Comparison of ENCODE assay signal across 22 cellular contexts in genomic region chr15:95059346-95059905, GRCh38.
"Had no signal": no experiment of that assay in that cellular context is flagged by ENCODE, and none has a peak within 500 bp of the region (broad histone marks: within the 10 kb centered on the region; RNA-seq: fewer than 3 reads in every experiment).

No MANE protein-coding gene starts in this region.

- H3K27me3 ChIP-seq: left lung, ovary, right atrium auricular region, right lobe of liver, tibial nerve, upper lobe of left lung had no signal

- ATAC-seq: left colon; left lung; lower lobe of right lung; natural killer cell; right lobe of liver; stimulated activated memory B cell treated with anti-CD40 and anti-IgM and Interleukin-4, amounts not matched to agents 10 μg/mL and 1 μg/mL and 100 μg/mL, for 72 hours; stimulated activated naive CD8-positive, alpha-beta T cell treated with anti-CD3 and anti-CD28 coated beads, Interleukin-15, amount 100 ng/mL, for 72 hours had no signal

- H3K4me1 ChIP-seq: left lung, lower lobe of right lung, right atrium auricular region, right lobe of liver, tibial nerve, upper lobe of left lung had no signal

- DNase-seq: hypothalamus; immature natural killer cell; kidney; left colon; left lung; lower lobe of right lung; naive B cell; natural killer cell; nephron progenitor cell; ovary; right lobe of liver; stimulated activated CD4-positive, alpha-beta T cell treated with anti-CD3 and anti-CD28 coated beads, Interleukin-1b, Interleukin-23, amount 100 ng/mL, for 48 hours; stimulated activated CD4-positive, alpha-beta T cell treated with anti-CD3 and anti-CD28 coated beads, Interleukin-2, amount 100 ng/mL, for 48 hours; stimulated activated CD4-positive, alpha-beta T cell treated with anti-CD3 and anti-CD28 coated beads, Interleukin-4, amount 100 ng/mL, for 4 hours; stimulated activated CD8-positive, alpha-beta memory T cell treated with anti-CD3 and anti-CD28 coated beads, Interleukin-4, amount 100 ng/mL, for 48 hours; stimulated activated naive CD4-positive, alpha-beta T cell treated with Interleukin-2 at 50 U/mL for 16 hours; stimulated activated naive CD8-positive, alpha-beta T cell treated with anti-CD3 and anti-CD28 coated beads, Interleukin-15, amount 100 ng/mL, for 72 hours; substantia nigra; upper lobe of left lung had no signal

- H3K27ac ChIP-seq: left lung, lower lobe of right lung, ovary, right atrium auricular region, right lobe of liver, tibial nerve, upper lobe of left lung had no signal
